In genomic region chr1:164648211-164649080, GRCh38 we compare ENCODE assay signal across 1 cellular context.
TF ChIP-seq lines count a peak whose summit lies in the region.

No MANE protein-coding gene starts in this region.

TF ChIP-seq in SK-N-SH treated with all-trans-retinoic acid at 6 μM for 48 hours, 23 proteins besides CTCF, POLR2A, EP300 and RAD21 (continued from another document):
- TF ChIP-seq ZC3H10 (CRISPR knock-in tag; IDR thresholded peaks at IDR 0.05) (no peak), ESRRG (CRISPR knock-in tag; IDR thresholded peaks at IDR 0.05) (no peak), ARNTL (CRISPR knock-in tag; IDR thresholded peaks at IDR 0.05; ENCODE audit: borderline replicate concordance, low read depth) (no peak), BACH2 (CRISPR knock-in tag; IDR thresholded peaks at IDR 0.05; ENCODE audit: borderline replicate concordance) (no peak), POU6F1 (CRISPR knock-in tag; IDR thresholded peaks at IDR 0.05; ENCODE audit: borderline replicate concordance, low read depth) (no peak), CSRNP3 (CRISPR knock-in tag; IDR thresholded peaks at IDR 0.05) (no peak), ZFP3 (CRISPR knock-in tag; IDR thresholded peaks at IDR 0.05) (no peak), ISL1 (CRISPR knock-in tag; IDR thresholded peaks at IDR 0.05) (no peak), ZFP30 (CRISPR knock-in tag; IDR thresholded peaks at IDR 0.05) (no peak), ZNF8 (CRISPR knock-in tag; IDR thresholded peaks at IDR 0.05) (no peak)
- TF ChIP-seq, protein P1, sequence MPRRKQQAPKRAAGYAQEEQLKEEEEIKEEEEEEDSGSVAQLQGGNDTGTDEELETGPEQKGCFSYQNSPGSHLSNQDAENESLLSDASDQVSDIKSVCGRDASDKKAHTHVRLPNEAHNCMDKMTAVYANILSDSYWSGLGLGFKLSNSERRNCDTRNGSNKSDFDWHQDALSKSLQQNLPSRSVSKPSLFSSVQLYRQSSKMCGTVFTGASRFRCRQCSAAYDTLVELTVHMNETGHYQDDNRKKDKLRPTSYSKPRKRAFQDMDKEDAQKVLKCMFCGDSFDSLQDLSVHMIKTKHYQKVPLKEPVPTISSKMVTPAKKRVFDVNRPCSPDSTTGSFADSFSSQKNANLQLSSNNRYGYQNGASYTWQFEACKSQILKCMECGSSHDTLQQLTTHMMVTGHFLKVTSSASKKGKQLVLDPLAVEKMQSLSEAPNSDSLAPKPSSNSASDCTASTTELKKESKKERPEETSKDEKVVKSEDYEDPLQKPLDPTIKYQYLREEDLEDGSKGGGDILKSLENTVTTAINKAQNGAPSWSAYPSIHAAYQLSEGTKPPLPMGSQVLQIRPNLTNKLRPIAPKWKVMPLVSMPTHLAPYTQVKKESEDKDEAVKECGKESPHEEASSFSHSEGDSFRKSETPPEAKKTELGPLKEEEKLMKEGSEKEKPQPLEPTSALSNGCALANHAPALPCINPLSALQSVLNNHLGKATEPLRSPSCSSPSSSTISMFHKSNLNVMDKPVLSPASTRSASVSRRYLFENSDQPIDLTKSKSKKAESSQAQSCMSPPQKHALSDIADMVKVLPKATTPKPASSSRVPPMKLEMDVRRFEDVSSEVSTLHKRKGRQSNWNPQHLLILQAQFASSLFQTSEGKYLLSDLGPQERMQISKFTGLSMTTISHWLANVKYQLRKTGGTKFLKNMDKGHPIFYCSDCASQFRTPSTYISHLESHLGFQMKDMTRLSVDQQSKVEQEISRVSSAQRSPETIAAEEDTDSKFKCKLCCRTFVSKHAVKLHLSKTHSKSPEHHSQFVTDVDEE (CRISPR knock-in tag; IDR thresholded peaks at IDR 0.05): no peak
